ENCODE assay signal across 16 cellular contexts in genomic region chr16:28937222-28937876, GRCh38. TPM values are rescaled to one million over a fixed set of nuclear protein-coding genes. Genes with fewer than 3 reads are reported as not detected.
DNase-seq lines count a peak whose midpoint lies in the region; ATAC-seq, FAIRE-seq and TF ChIP-seq lines count a peak whose summit lies in the region.
"Had no signal": no experiment of that assay in that cellular context is flagged by ENCODE, and none has a peak within 500 bp of the region (broad histone marks: within the 10 kb centered on the region; RNA-seq: fewer than 3 reads in every experiment).

No MANE protein-coding gene starts in this region.

- WGBS in HepG2 (ENCODE audit: low lambda C conversion rate), result 56% methylated on average over 6 of the region's 14 CpGs
- 83% methylated on average over 4 of the region's 14 CpGs for WGBS in right lobe of liver (ENCODE audit: insufficient coverage, low coverage, low lambda C conversion rate, missing lambda C conversion rate)

- TF ChIP-seq POLR2A in HepG2 (IDR thresholded peaks at IDR 0.05; ENCODE audit: insufficient read depth in 1 of 2, low read depth in 2 of 2, low read length in 2 of 2) (no peak), right lobe of liver (IDR thresholded peaks at IDR 0.05) (no peak)

- no peaks in the 10 kb centered on the region for H4K20me1 ChIP-seq in HepG2 (ENCODE audit: insufficient read depth, low read length)

- H3K27me3 ChIP-seq in HepG2 (ENCODE audit: control insufficient read depth in 1 of 2, insufficient read depth in 2 of 2, low read length in 2 of 2), result no peaks in the 10 kb centered on the region
- no peaks in the 10 kb centered on the region for H3K27me3 ChIP-seq in right lobe of liver
- H3K27me3 ChIP-seq: SJCRH30 had no signal

- H3K27me3 Mint-ChIP-seq in T-helper 17 cell (no peaks in the 10 kb centered on the region), memory B cell (no peaks in the 10 kb centered on the region)

- TF ChIP-seq CTCF in HepG2 (CRISPR knock-in tag; IDR thresholded peaks at IDR 0.05), result peak; percentile 46
- no peak for TF ChIP-seq CTCF in right lobe of liver (IDR thresholded peaks at IDR 0.05)

- no peak for FAIRE-seq in HepG2 (lab: Jason Lieb, UNC)

- H3K27ac Mint-ChIP-seq in T-helper 17 cell, result peak overlapping the region; percentile 74
- H3K27ac Mint-ChIP-seq in memory B cell, result peak overlapping the region; percentile 79

- intact Hi-C loops in HepG2 (cut with micrococcal nuclease; ENCODE audit: unreplicated experiment), result loop anchor here (2.0 to 5.0 kb wide), 2 partner anchors 15 to 115 kb away; partner anchors contain the start of gene ATXN2L
- intact Hi-C loops in right lobe of liver (cut with DNase I), result loop anchor here in 1 of 2 donors (10.0 kb wide), 1 partner anchor 123 kb away; no protein-coding TSS in a partner anchor

- TF ChIP-seq EP300 in HepG2 (IDR thresholded peaks at IDR 0.05; ENCODE audit: low read depth in 2 of 2, low read length in 2 of 2) (no peak), HepG2 (CRISPR knock-in tag; IDR thresholded peaks at IDR 0.05; ENCODE audit: borderline replicate concordance) (no peak)

- no peaks in the 10 kb centered on the region for H3K79me2 ChIP-seq in HepG2 (ENCODE audit: insufficient read depth, low read length)

- ATAC-seq in HepG2, result peak; percentile 37
- ATAC-seq in right lobe of liver, result no peak
- ATAC-seq in T-helper 17 cell, result no peak
- ATAC-seq in memory B cell (ENCODE audit: low read depth), result no peak
- no peak for ATAC-seq in HG03095 (IDR thresholded peaks at IDR 0.05; ENCODE audit: unreplicated experiment)

- no peak overlapping the region for H3K27ac ChIP-seq in HepG2 (ENCODE audit: extremely low read length, insufficient read depth, low read length)
- no peak overlapping the region for H3K27ac ChIP-seq in right lobe of liver
- H3K27ac ChIP-seq: SJCRH30 had no signal

- no TSS peak for BruUV-seq in HepG2 (replicated peaks; lab: Mats Ljungman, UMichigan)

- DNase-seq in HepG2 (ENCODE audit: low spot score) (no peak), right lobe of liver (no peak), T-helper 17 cell (no peak), memory B cell (ENCODE audit: low spot score in 2 of 2) (no peak), DMS153 (lab: John Stamatoyannopoulos, UW) (no peak), RKO (ENCODE audit: low spot score) (no peak)
- DNase-seq: NCI-H1105 treated with DMSO at 0.1 percent for 48 hours; NCI-H1694 treated with DMSO at 0.1 percent for 48 hours; NCI-H524 treated with DMSO at 0.1 percent for 48 hours; NK-92 treated with Interleukin-12 subunit alpha and Interleukin-12 subunit beta, amount 100 ng/mL, for 24 hours had no signal

- peak overlapping the region; percentile 59 for H3K4me2 ChIP-seq in HepG2 (ENCODE audit: low read depth, low read length)

- CTCF ChIA-PET in HepG2 (lab: Yijun Ruan, JAX; ENCODE audit: low intra/inter-chr PET ratio, low total read pairs), result interaction anchor here (1.7 kb wide), 1 partner anchor 8 kb away, joined by 7 read pairs; no protein-coding TSS in a partner anchor

- no peaks in the 10 kb centered on the region for H3K9me3 Mint-ChIP-seq in memory B cell

- TF ChIP-seq RAD21 in HepG2 (CRISPR knock-in tag; IDR thresholded peaks at IDR 0.05), result no peak

- H3K36me3 ChIP-seq in HepG2 (replicated peaks in 1 of 2; ENCODE audit: control insufficient read depth in 1 of 2, insufficient read depth in 2 of 2, low read length in 2 of 2) (no peaks in the 10 kb centered on the region), right lobe of liver (no peaks in the 10 kb centered on the region)
- H3K36me3 ChIP-seq: HAP-1, SJCRH30 had no signal

- H2AFZ ChIP-seq in HepG2 (ENCODE audit: low read length), result no peak overlapping the region

- H3K9me3 ChIP-seq in HepG2 (ENCODE audit: low read length) (no peaks in the 10 kb centered on the region), right lobe of liver (no peaks in the 10 kb centered on the region), T-helper 17 cell (ENCODE audit: control insufficient read depth, low read length, poor library complexity, severe bottlenecking) (no peaks in the 10 kb centered on the region)
- H3K9me3 ChIP-seq: HAP-1, SJCRH30 had no signal

- H3K4me1 Mint-ChIP-seq in T-helper 17 cell (peaks cover 25% of the 10 kb centered on the region), memory B cell (peaks cover 37% of the 10 kb centered on the region)

- H3K36me3 Mint-ChIP-seq in T-helper 17 cell (ENCODE audit: low read depth) (no peaks in the 10 kb centered on the region), memory B cell (peaks cover 42% of the 10 kb centered on the region)
- H3K36me3 Mint-ChIP-seq: CD14-positive monocyte had no signal

- H3K4me3 ChIP-seq in HepG2 (replicated peaks in 1 of 3; ENCODE audit: insufficient read depth in 1 of 3, low read depth in 2 of 3, low read length in 3 of 3) (peak overlapping the region in 1 of 3 experiments; percentile 69; a peak in 1 of 6 replicates), right lobe of liver (no peak overlapping the region)
- H3K4me3 ChIP-seq: HAP-1, SJCRH30 had no signal

- H3K4me3 Mint-ChIP-seq in T-helper 17 cell (no peak overlapping the region), memory B cell (no peak overlapping the region)

- POLR2A ChIA-PET in HepG2 (lab: Yijun Ruan, JAX), result interaction anchor here (1.0 to 4.9 kb wide), 5 partner anchors 13 to 114 kb away, joined by 4 to 60 read pairs (median 15); partner anchors contain the start of genes ATXN2L, RABEP2 and SH2B1

- H3K4me1 ChIP-seq in HepG2 (ENCODE audit: insufficient read depth, low read length), result peaks cover 54% of the 10 kb centered on the region
- H3K4me1 ChIP-seq in right lobe of liver, result no peaks in the 10 kb centered on the region
- H3K4me1 ChIP-seq: SJCRH30 had no signal

- H3K9ac ChIP-seq in HepG2 (ENCODE audit: insufficient read depth, low read depth, low read length), result no peak overlapping the region

- in situ Hi-C loops in HepG2 (cut with HindIII; ENCODE audit: extremely low pct_ligation_motif_present, low pct_unique_long_range_greater_than_20kb), result loop anchor here (5.0 kb wide), 1 partner anchor 70 kb away; no protein-coding TSS in a partner anchor

RNA-seq across cellular contexts. Expression of gene CD19, which starts 5.6 kb away (rescaled TPM):
- total RNA-seq in HepG2 (2016; rRNA removed; fragmentation: Illumina TruSeq; extraction: Trizol) (0.48 and 0.55 TPM in 2 replicates), right lobe of liver (under 1 TPM in 1 of 6 experiments, not detected in 5; 0.10 TPM), T-helper 17 cell (1 to 10 TPM in 1 of 2 donors, not detected in 1; 4.0 TPM)
- 0.26 TPM in 1 of 2 replicates, not detected in the other for total RNA-seq in HepG2 (2016; cell fraction: cytosol; rRNA removed; fragmentation: Illumina TruSeq; extraction: Trizol; ENCODE audit: low read depth)
- total RNA-seq in HepG2 (2016; cell fraction: insoluble cytoplasmic fraction; rRNA removed; fragmentation: Illumina TruSeq; extraction: Trizol), result 0.34 and 0.37 TPM in 2 replicates
- total RNA-seq in HepG2 (2016; cell fraction: membrane; rRNA removed; fragmentation: Illumina TruSeq; extraction: Trizol), result 0.24 TPM in 1 of 2 replicates, not detected in the other
- total RNA-seq in HepG2 (2016; cell fraction: nucleus; rRNA removed; fragmentation: Illumina TruSeq; extraction: Trizol), result not detected in 2 replicates
- 1.1 and 1.2 TPM in 2 replicates for polyA plus RNA-seq in HepG2 (2011; rRNA removed)
- 0.92 and 2.2 TPM in 2 replicates for polyA plus RNA-seq in HepG2 (2011; cell fraction: cytosol; rRNA removed)
- polyA plus RNA-seq in HepG2 (2011; cell fraction: nucleus; rRNA removed), result 2.1 and 2.5 TPM in 2 replicates
- 1.6 and 2.5 TPM in 2 replicates for polyA plus RNA-seq in HepG2 (2012)
- polyA plus RNA-seq in HepG2 (2016; cell fraction: cytosol; fragmentation: Illumina TruSeq; extraction: Trizol; ENCODE audit: low read depth), result 0.05 and 0.07 TPM in 2 replicates
- 0.64 and 0.67 TPM in 2 replicates for polyA plus RNA-seq in HepG2 (2016; cell fraction: insoluble cytoplasmic fraction; fragmentation: Illumina TruSeq; extraction: Trizol; ENCODE audit: low read depth)
- 0.10 TPM in 1 of 2 replicates, not detected in the other for polyA plus RNA-seq in HepG2 (2016; cell fraction: membrane; fragmentation: Illumina TruSeq; extraction: Trizol; ENCODE audit: low read depth)
- 0.32 and 0.45 TPM in 2 replicates for polyA plus RNA-seq in HepG2 (2016; cell fraction: nucleus; fragmentation: Illumina TruSeq; extraction: Trizol; ENCODE audit: insufficient read depth, low read depth)
- polyA minus RNA-seq in HepG2 (2011; rRNA and poly(A)+ RNA removed; ENCODE audit: low replicate concordance), result 0.07 and 1.0 TPM in 2 replicates
- polyA minus RNA-seq in HepG2 (2011; cell fraction: cytosol; rRNA and poly(A)+ RNA removed), result not detected in 2 replicates
- 0.39 and 0.75 TPM in 2 replicates for polyA minus RNA-seq in HepG2 (2011; cell fraction: nucleus; rRNA and poly(A)+ RNA removed)
- total RNA-seq: A673, M059J had no signal

RNA-seq across cellular contexts. Expression of gene RABEP2, which starts 12.3 kb away (rescaled TPM):
- total RNA-seq in HepG2 (2016; rRNA removed; fragmentation: Illumina TruSeq; extraction: Trizol) (16.1 and 18.4 TPM in 2 replicates), right lobe of liver (10 to 100 TPM in 2 of 6 experiments, 1 to 10 TPM in 4; 5.0 to 21.0 (median 9.1) TPM), T-helper 17 cell (10 to 100 TPM; 25.2 to 25.3 TPM)
- 2.9 and 3.6 TPM in 2 replicates for total RNA-seq in HepG2 (2016; cell fraction: cytosol; rRNA removed; fragmentation: Illumina TruSeq; extraction: Trizol; ENCODE audit: low read depth)
- total RNA-seq in HepG2 (2016; cell fraction: insoluble cytoplasmic fraction; rRNA removed; fragmentation: Illumina TruSeq; extraction: Trizol), result 13.9 and 19.6 TPM in 2 replicates
- total RNA-seq in HepG2 (2016; cell fraction: membrane; rRNA removed; fragmentation: Illumina TruSeq; extraction: Trizol), result 7.5 and 8.4 TPM in 2 replicates
- total RNA-seq in HepG2 (2016; cell fraction: nucleus; rRNA removed; fragmentation: Illumina TruSeq; extraction: Trizol), result 10.2 and 11.4 TPM in 2 replicates
- 10.8 and 12.4 TPM in 2 replicates for polyA plus RNA-seq in HepG2 (2011; rRNA removed)
- polyA plus RNA-seq in HepG2 (2011; cell fraction: cytosol; rRNA removed), result 8.5 and 13.3 TPM in 2 replicates
- polyA plus RNA-seq in HepG2 (2011; cell fraction: nucleus; rRNA removed), result 28.2 and 32.3 TPM in 2 replicates
- 5.7 and 7.3 TPM in 2 replicates for polyA plus RNA-seq in HepG2 (2012)
- polyA plus RNA-seq in HepG2 (2016; cell fraction: cytosol; fragmentation: Illumina TruSeq; extraction: Trizol; ENCODE audit: low read depth), result 1.9 and 2.8 TPM in 2 replicates
- polyA plus RNA-seq in HepG2 (2016; cell fraction: insoluble cytoplasmic fraction; fragmentation: Illumina TruSeq; extraction: Trizol; ENCODE audit: low read depth), result 9.8 and 12.4 TPM in 2 replicates
- 4.5 and 4.9 TPM in 2 replicates for polyA plus RNA-seq in HepG2 (2016; cell fraction: membrane; fragmentation: Illumina TruSeq; extraction: Trizol; ENCODE audit: low read depth)
- polyA plus RNA-seq in HepG2 (2016; cell fraction: nucleus; fragmentation: Illumina TruSeq; extraction: Trizol; ENCODE audit: insufficient read depth, low read depth), result 17.2 and 17.9 TPM in 2 replicates
- 5.5 and 7.5 TPM in 2 replicates for polyA minus RNA-seq in HepG2 (2011; rRNA and poly(A)+ RNA removed; ENCODE audit: low replicate concordance)
- polyA minus RNA-seq in HepG2 (2011; cell fraction: cytosol; rRNA and poly(A)+ RNA removed), result 5.5 and 7.4 TPM in 2 replicates
- 6.2 and 7.5 TPM in 2 replicates for polyA minus RNA-seq in HepG2 (2011; cell fraction: nucleus; rRNA and poly(A)+ RNA removed)

RNA-seq across cellular contexts. Expression of gene NFATC2IP, which starts 13.4 kb away (rescaled TPM):
- 18.2 and 32.1 TPM in 2 replicates for total RNA-seq in HepG2 (2016; rRNA removed; fragmentation: Illumina TruSeq; extraction: Trizol)
- 8.8 and 9.0 TPM in 2 replicates for total RNA-seq in HepG2 (2016; cell fraction: cytosol; rRNA removed; fragmentation: Illumina TruSeq; extraction: Trizol; ENCODE audit: low read depth)
- total RNA-seq in HepG2 (2016; cell fraction: insoluble cytoplasmic fraction; rRNA removed; fragmentation: Illumina TruSeq; extraction: Trizol), result 16.5 and 31.5 TPM in 2 replicates
- total RNA-seq in HepG2 (2016; cell fraction: membrane; rRNA removed; fragmentation: Illumina TruSeq; extraction: Trizol), result 13.0 and 14.4 TPM in 2 replicates
- total RNA-seq in HepG2 (2016; cell fraction: nucleus; rRNA removed; fragmentation: Illumina TruSeq; extraction: Trizol), result 39.2 and 44.2 TPM in 2 replicates
- 46.6 and 48.5 TPM in 2 replicates for polyA plus RNA-seq in HepG2 (2011; rRNA removed)
- 17.8 and 17.9 TPM in 2 replicates for polyA plus RNA-seq in HepG2 (2011; cell fraction: cytosol; rRNA removed)
- polyA plus RNA-seq in HepG2 (2011; cell fraction: nucleus; rRNA removed), result 95.6 and 102 TPM in 2 replicates
- 21.4 and 26.1 TPM in 2 replicates for polyA plus RNA-seq in HepG2 (2012)
- polyA plus RNA-seq in HepG2 (2016; cell fraction: cytosol; fragmentation: Illumina TruSeq; extraction: Trizol; ENCODE audit: low read depth), result 2.0 and 2.2 TPM in 2 replicates
- 17.1 and 18.6 TPM in 2 replicates for polyA plus RNA-seq in HepG2 (2016; cell fraction: insoluble cytoplasmic fraction; fragmentation: Illumina TruSeq; extraction: Trizol; ENCODE audit: low read depth)
- polyA plus RNA-seq in HepG2 (2016; cell fraction: membrane; fragmentation: Illumina TruSeq; extraction: Trizol; ENCODE audit: low read depth), result 5.0 and 5.5 TPM in 2 replicates
- polyA plus RNA-seq in HepG2 (2016; cell fraction: nucleus; fragmentation: Illumina TruSeq; extraction: Trizol; ENCODE audit: insufficient read depth, low read depth), result 172 and 177 TPM in 2 replicates
- polyA minus RNA-seq in HepG2 (2011; rRNA and poly(A)+ RNA removed; ENCODE audit: low replicate concordance), result 44.3 and 90.2 TPM in 2 replicates
- 8.3 and 8.6 TPM in 2 replicates for polyA minus RNA-seq in HepG2 (2011; cell fraction: cytosol; rRNA and poly(A)+ RNA removed)
- polyA minus RNA-seq in HepG2 (2011; cell fraction: nucleus; rRNA and poly(A)+ RNA removed), result 49.6 and 61.2 TPM in 2 replicates
- 10 to 100 TPM; 10.3 to 16.5 (median 13.1) TPM for total RNA-seq in right lobe of liver
- total RNA-seq in T-helper 17 cell, result 10 to 100 TPM; 67.7 to 70.9 TPM

RNA-seq across cellular contexts. Expression of gene SPNS1, which starts 37.2 kb away (rescaled TPM):
- total RNA-seq in HepG2 (2016; rRNA removed; fragmentation: Illumina TruSeq; extraction: Trizol), result 18.3 and 38.8 TPM in 2 replicates
- 13.0 and 15.9 TPM in 2 replicates for total RNA-seq in HepG2 (2016; cell fraction: cytosol; rRNA removed; fragmentation: Illumina TruSeq; extraction: Trizol; ENCODE audit: low read depth)
- total RNA-seq in HepG2 (2016; cell fraction: insoluble cytoplasmic fraction; rRNA removed; fragmentation: Illumina TruSeq; extraction: Trizol), result 17.8 and 38.0 TPM in 2 replicates
- 23.6 and 31.2 TPM in 2 replicates for total RNA-seq in HepG2 (2016; cell fraction: membrane; rRNA removed; fragmentation: Illumina TruSeq; extraction: Trizol)
- total RNA-seq in HepG2 (2016; cell fraction: nucleus; rRNA removed; fragmentation: Illumina TruSeq; extraction: Trizol), result 30.5 and 35.2 TPM in 2 replicates
- 24.3 and 25.6 TPM in 2 replicates for polyA plus RNA-seq in HepG2 (2011; rRNA removed)
- 25.3 and 36.6 TPM in 2 replicates for polyA plus RNA-seq in HepG2 (2011; cell fraction: cytosol; rRNA removed)
- polyA plus RNA-seq in HepG2 (2011; cell fraction: nucleus; rRNA removed), result 80.6 and 105 TPM in 2 replicates
- 25.8 and 30.2 TPM in 2 replicates for polyA plus RNA-seq in HepG2 (2012)
- 16.4 and 19.8 TPM in 2 replicates for polyA plus RNA-seq in HepG2 (2016; cell fraction: cytosol; fragmentation: Illumina TruSeq; extraction: Trizol; ENCODE audit: low read depth)
- 25.1 and 26.7 TPM in 2 replicates for polyA plus RNA-seq in HepG2 (2016; cell fraction: insoluble cytoplasmic fraction; fragmentation: Illumina TruSeq; extraction: Trizol; ENCODE audit: low read depth)
- 23.9 and 29.7 TPM in 2 replicates for polyA plus RNA-seq in HepG2 (2016; cell fraction: membrane; fragmentation: Illumina TruSeq; extraction: Trizol; ENCODE audit: low read depth)
- polyA plus RNA-seq in HepG2 (2016; cell fraction: nucleus; fragmentation: Illumina TruSeq; extraction: Trizol; ENCODE audit: insufficient read depth, low read depth), result 75.3 and 81.1 TPM in 2 replicates
- 60.3 and 75.2 TPM in 2 replicates for polyA minus RNA-seq in HepG2 (2011; rRNA and poly(A)+ RNA removed; ENCODE audit: low replicate concordance)
- polyA minus RNA-seq in HepG2 (2011; cell fraction: cytosol; rRNA and poly(A)+ RNA removed), result 27.4 and 28.1 TPM in 2 replicates
- polyA minus RNA-seq in HepG2 (2011; cell fraction: nucleus; rRNA and poly(A)+ RNA removed), result 11.1 and 11.8 TPM in 2 replicates
- 10 to 100 TPM; 13.7 to 21.2 (median 17.7) TPM for total RNA-seq in right lobe of liver
- total RNA-seq in T-helper 17 cell, result 10 to 100 TPM; 24.4 to 28.1 TPM

RNA-seq across cellular contexts. Expression of gene LAT, which starts 47.5 kb away (rescaled TPM):
- total RNA-seq in HepG2 (2016; rRNA removed; fragmentation: Illumina TruSeq; extraction: Trizol), result 0.28 and 2.0 TPM in 2 replicates
- 0.71 and 1.1 TPM in 2 replicates for total RNA-seq in HepG2 (2016; cell fraction: cytosol; rRNA removed; fragmentation: Illumina TruSeq; extraction: Trizol; ENCODE audit: low read depth)
- 0.19 and 2.0 TPM in 2 replicates for total RNA-seq in HepG2 (2016; cell fraction: insoluble cytoplasmic fraction; rRNA removed; fragmentation: Illumina TruSeq; extraction: Trizol)
- total RNA-seq in HepG2 (2016; cell fraction: membrane; rRNA removed; fragmentation: Illumina TruSeq; extraction: Trizol), result 1.5 and 1.8 TPM in 2 replicates
- total RNA-seq in HepG2 (2016; cell fraction: nucleus; rRNA removed; fragmentation: Illumina TruSeq; extraction: Trizol), result 2.0 and 3.6 TPM in 2 replicates
- polyA plus RNA-seq in HepG2 (2011; rRNA removed), result 3.0 and 4.3 TPM in 2 replicates
- polyA plus RNA-seq in HepG2 (2011; cell fraction: cytosol; rRNA removed), result 1.2 and 1.3 TPM in 2 replicates
- 42.2 and 55.6 TPM in 2 replicates for polyA plus RNA-seq in HepG2 (2011; cell fraction: nucleus; rRNA removed)
- polyA plus RNA-seq in HepG2 (2012), result 2.4 and 3.0 TPM in 2 replicates
- 1.5 and 2.0 TPM in 2 replicates for polyA plus RNA-seq in HepG2 (2016; cell fraction: cytosol; fragmentation: Illumina TruSeq; extraction: Trizol; ENCODE audit: low read depth)
- polyA plus RNA-seq in HepG2 (2016; cell fraction: insoluble cytoplasmic fraction; fragmentation: Illumina TruSeq; extraction: Trizol; ENCODE audit: low read depth), result 0.61 and 1.5 TPM in 2 replicates
- 0.76 and 1.3 TPM in 2 replicates for polyA plus RNA-seq in HepG2 (2016; cell fraction: membrane; fragmentation: Illumina TruSeq; extraction: Trizol; ENCODE audit: low read depth)
- 21.1 and 21.3 TPM in 2 replicates for polyA plus RNA-seq in HepG2 (2016; cell fraction: nucleus; fragmentation: Illumina TruSeq; extraction: Trizol; ENCODE audit: insufficient read depth, low read depth)
- polyA minus RNA-seq in HepG2 (2011; rRNA and poly(A)+ RNA removed; ENCODE audit: low replicate concordance), result 0.65 and 2.3 TPM in 2 replicates
- not detected in 2 replicates for polyA minus RNA-seq in HepG2 (2011; cell fraction: cytosol; rRNA and poly(A)+ RNA removed)
- polyA minus RNA-seq in HepG2 (2011; cell fraction: nucleus; rRNA and poly(A)+ RNA removed), result 3.9 and 4.8 TPM in 2 replicates
- total RNA-seq in right lobe of liver, result 1 to 10 TPM; 1.8 to 5.2 (median 3.1) TPM
- total RNA-seq in T-helper 17 cell, result 100 to 1,000 TPM; 191 to 193 TPM
